Comparison of ENCODE assay signal across 17 cellular contexts in genomic region chrX:107935200-107935599, GRCh38. TPM values are rescaled to one million over a fixed set of nuclear protein-coding genes. Genes with fewer than 3 reads are reported as not detected.
A peak's percentile ranks its signal among the peaks of the same experiment; 100 is the strongest.
DNase-seq lines count a peak whose midpoint lies in the region; ATAC-seq, FAIRE-seq and TF ChIP-seq lines count a peak whose summit lies in the region.
"Had no signal": no experiment of that assay in that cellular context is flagged by ENCODE, and none has a peak within 500 bp of the region (broad histone marks: within the 10 kb centered on the region; RNA-seq: fewer than 3 reads in every experiment).

No MANE protein-coding gene starts in this region.

- DNase-seq in DMS53 (lab: John Stamatoyannopoulos, UW) (peak; percentile 61), DMS53 treated with DMSO at 0.1 percent for 48 hours (lab: John Stamatoyannopoulos, UW; ENCODE audit: unreplicated experiment) (no peak), WTC11 (ENCODE audit: low spot score) (no peak), foreskin fibroblast (peak; percentile 26 to 62), small intestine (peak; percentile 7), NCI-H526 (lab: John Stamatoyannopoulos, UW) (no peak), globus pallidus (ENCODE audit: low spot score) (no peak)
- DNase-seq: activated CD4-positive, CD25-positive, alpha-beta regulatory T cell treated with anti-CD3 and anti-CD28 coated beads, Interleukin-2, amount 50 U/mL, for 72 hours; gastrocnemius medialis; MG63; RPMI8226; stimulated activated CD4-positive, alpha-beta T cell treated with anti-CD3 and anti-CD28 coated beads, Interleukin-4, amount 100 ng/mL, for 24 hours; upper lobe of right lung had no signal

- H3K4me3 Mint-ChIP-seq in WTC11: peak overlapping the region; percentile 83
- H3K4me3 Mint-ChIP-seq: activated naive CD8-positive, alpha-beta T cell; natural killer cell treated with Interleukin-12 subunit alpha and Interleukin-12 subunit beta and Interleukin-15 and Interleukin-18, amount 100 ng/mL, for 72 hours had no signal

- H3K36me3 ChIP-seq in small intestine (ENCODE audit: control insufficient read depth in 2 of 2, insufficient read depth in 2 of 2, low read length in 2 of 2): no peaks in the 10 kb centered on the region
- H3K36me3 ChIP-seq: gastrocnemius medialis, MG63, upper lobe of right lung had no signal

- H3K36me3 Mint-ChIP-seq in WTC11: peaks cover 14% of the 10 kb centered on the region
- H3K36me3 Mint-ChIP-seq: activated naive CD8-positive, alpha-beta T cell; natural killer cell treated with Interleukin-12 subunit alpha and Interleukin-12 subunit beta and Interleukin-15 and Interleukin-18, amount 100 ng/mL, for 72 hours had no signal

- no peaks in the 10 kb centered on the region; the same call in 1 of the 2 replicates for H3K27me3 Mint-ChIP-seq in WTC11 (ENCODE audit: low read depth)

- WGBS in small intestine, 3 donors: 30 to 52% (median 50%) methylated on average over 7 of the region's 7 CpGs

- H3K27ac ChIP-seq in small intestine (ENCODE audit: low read depth in 1 of 2, low read length in 1 of 2): no peak overlapping the region
- H3K27ac ChIP-seq: gastrocnemius medialis, upper lobe of right lung had no signal

- H3K9me3 Mint-ChIP-seq in WTC11: no peaks in the 10 kb centered on the region
- H3K9me3 Mint-ChIP-seq: natural killer cell treated with Interleukin-12 subunit alpha and Interleukin-12 subunit beta and Interleukin-15 and Interleukin-18, amount 100 ng/mL, for 72 hours had no signal

- POLR2A ChIA-PET in WTC11 (lab: Charles Lee): no interaction called here

- ATAC-seq in WTC11 (peak; percentile 32), HG03108 (IDR thresholded peaks at IDR 0.05; ENCODE audit: unreplicated experiment) (no peak)
- ATAC-seq: gastrocnemius medialis; natural killer cell treated with Interleukin-12 subunit alpha and Interleukin-12 subunit beta and Interleukin-15 and Interleukin-18, amount 100 ng/mL, for 72 hours; upper lobe of right lung had no signal

- no peak overlapping the region for H3K27ac Mint-ChIP-seq in WTC11
- H3K27ac Mint-ChIP-seq: activated naive CD8-positive, alpha-beta T cell; natural killer cell treated with Interleukin-12 subunit alpha and Interleukin-12 subunit beta and Interleukin-15 and Interleukin-18, amount 100 ng/mL, for 72 hours had no signal

- no peaks in the 10 kb centered on the region for H3K27me3 ChIP-seq in small intestine (ENCODE audit: control insufficient read depth in 2 of 2, insufficient read depth in 2 of 2, low read length in 2 of 2)
- H3K27me3 ChIP-seq: MG63, upper lobe of right lung had no signal

- no peak for TF ChIP-seq CTCF in WTC11 (IDR thresholded peaks at IDR 0.05)
- TF ChIP-seq CTCF in foreskin fibroblast (IDR thresholded peaks at IDR 0.05; ENCODE audit: low read depth, low read length): no peak

- H3K9me3 ChIP-seq in small intestine (ENCODE audit: control insufficient read depth, low read depth): no peaks in the 10 kb centered on the region
- H3K9me3 ChIP-seq: gastrocnemius medialis, MG63, upper lobe of right lung had no signal

- no peak for FAIRE-seq in small intestine (lab: Jason Lieb, UNC)
- FAIRE-seq: A204.1 had no signal

- CTCF ChIA-PET in WTC11 (lab: Charles Lee): interaction anchor here (0.5 to 0.9 kb wide), 2 partner anchors 20 to 160 kb away, joined by 3 read pairs; no protein-coding TSS in a partner anchor

- no peaks in the 10 kb centered on the region for H3K4me1 ChIP-seq in small intestine (ENCODE audit: control insufficient read depth in 2 of 2, insufficient read depth in 1 of 2, low read depth in 1 of 2, low read length in 1 of 2)
- H3K4me1 ChIP-seq: gastrocnemius medialis, upper lobe of right lung had no signal

- H3K4me1 Mint-ChIP-seq in WTC11: peaks cover 20% of the 10 kb centered on the region; the same call in 1 of the 2 replicates

- peak overlapping the region; percentile 45 to 52 for H3K4me3 ChIP-seq in foreskin fibroblast (ENCODE audit: low read depth in 1 of 2, low read length in 2 of 2)
- H3K4me3 ChIP-seq in small intestine (ENCODE audit: low read depth in 1 of 2, low read length in 2 of 2): no peak overlapping the region
- H3K4me3 ChIP-seq: gastrocnemius medialis, MG63, upper lobe of right lung had no signal

TF ChIP-seq in WTC11, 78 proteins besides CTCF, POLR2A, EP300 and RAD21 (continues in another document):
- TF ChIP-seq E2F1 (CRISPR knock-in tag; IDR thresholded peaks at IDR 0.05) (no peak), TEAD4 (CRISPR knock-in tag; IDR thresholded peaks at IDR 0.05) (no peak), ATF1 (CRISPR knock-in tag; IDR thresholded peaks at IDR 0.05) (no peak), FOXJ3 (CRISPR knock-in tag; IDR thresholded peaks at IDR 0.05; ENCODE audit: borderline replicate concordance) (no peak), IRF2 (CRISPR knock-in tag; IDR thresholded peaks at IDR 0.05; ENCODE audit: borderline replicate concordance, low read depth) (no peak), CBFB (CRISPR knock-in tag; IDR thresholded peaks at IDR 0.05; ENCODE audit: low read depth) (no peak), ZNF121 (CRISPR knock-in tag; IDR thresholded peaks at IDR 0.05) (no peak), SMAD4 (CRISPR knock-in tag; IDR thresholded peaks at IDR 0.05) (no peak), TEAD1 (CRISPR knock-in tag; IDR thresholded peaks at IDR 0.05) (no peak), AR (CRISPR knock-in tag; IDR thresholded peaks at IDR 0.05) (no peak), ZNF425 (CRISPR knock-in tag; conservative IDR thresholded peaks at IDR 0.05) (no peak), ZMAT4 (CRISPR knock-in tag; IDR thresholded peaks at IDR 0.05) (no peak), IRF1 (CRISPR knock-in tag; IDR thresholded peaks at IDR 0.05) (no peak), GTF2I (CRISPR knock-in tag; conservative IDR thresholded peaks at IDR 0.05) (no peak), TP53 (CRISPR knock-in tag; IDR thresholded peaks at IDR 0.05) (no peak)

RNA-seq across cellular contexts. Expression of gene TEX13B, which starts 47.0 kb away (rescaled TPM):
- 3.4 to 3.9 TPM (median 3.4 TPM) in 3 replicates for total RNA-seq in WTC11 (2021)
- polyA plus RNA-seq in small intestine: not detected
- total RNA-seq: gastrocnemius medialis; natural killer cell treated with Interleukin-12 subunit alpha and Interleukin-12 subunit beta and Interleukin-15 and Interleukin-18, amount 100 ng/mL, for 72 hours; upper lobe of right lung had no signal

Comparison
In these comparisons a context has a peak if more than half of its experiments do, and no peak if none do; other contexts are left out.
1. DNase-seq: peak in DMS53 (single experiment), foreskin fibroblast (2 of 2) and small intestine (single experiment); none in DMS53 treated with DMSO at 0.1 percent for 48 hours (single experiment), WTC11 (single experiment), NCI-H526 (0 of 2) and globus pallidus (single experiment).
2. H3K4me3 ChIP-seq: peak in foreskin fibroblast (2 of 2); none in small intestine (0 of 2).